Comparison of ENCODE assay signal across 8 cellular contexts in genomic region chr2:200810252-200810650, GRCh38.
DNase-seq lines count a peak whose midpoint lies in the region; ATAC-seq and TF ChIP-seq lines count a peak whose summit lies in the region.

No MANE protein-coding gene starts in this region.

- peak overlapping the region; percentile 96 for H3K27ac ChIP-seq in muscle layer of duodenum (ENCODE audit: low read length)

- H3K4me3 ChIP-seq in cardiac fibroblast (replicated peaks in 1 of 2; ENCODE audit: low read depth in 2 of 2, low read length in 2 of 2): peak overlapping the region; percentile 25 to 85
- peak overlapping the region; percentile 88 to 91 for H3K4me3 ChIP-seq in muscle layer of duodenum (ENCODE audit: low read depth in 1 of 2, low read length in 2 of 2)

- H3K36me3 ChIP-seq in muscle layer of duodenum (ENCODE audit: control insufficient read depth in 1 of 2, insufficient read depth in 2 of 2, low read length in 2 of 2): peaks cover 16 to 21% of the 10 kb centered on the region in 2 donors

- no peaks in the 10 kb centered on the region for H3K27me3 ChIP-seq in muscle layer of duodenum (ENCODE audit: low read depth, low read length)

- in situ Hi-C loops in KBM-7 (cut with MboI; ENCODE audit: low pct_unique_long_range_greater_than_20kb, low sequenced_read_pairs): no loop called here

- ATAC-seq in GM21447 (IDR thresholded peaks at IDR 0.05; ENCODE audit: unreplicated experiment) (no peak), HG02973 (IDR thresholded peaks at IDR 0.05; ENCODE audit: unreplicated experiment) (no peak), HG02884 (IDR thresholded peaks at IDR 0.05; ENCODE audit: unreplicated experiment) (no peak)

- DNase-seq in AG20443 (ENCODE audit: low spot score) (peak; percentile 66), KBM-7 (peak; percentile 65), cardiac fibroblast (ENCODE audit: low read depth in 2 of 2) (peak; percentile 83 to 88), amygdala (lab: John Stamatoyannopoulos, UW) (no peak)

- peaks cover 7 to 36% of the 10 kb centered on the region in 2 donors for H3K4me1 ChIP-seq in muscle layer of duodenum (ENCODE audit: control insufficient read depth in 1 of 2, insufficient read depth in 2 of 2, low read length in 2 of 2)

- no peak for TF ChIP-seq CTCF in cardiac fibroblast (IDR thresholded peaks at IDR 0.05; ENCODE audit: low read depth, low read length)

- H3K9me3 ChIP-seq in muscle layer of duodenum (ENCODE audit: control insufficient read depth in 1 of 2, low read length in 2 of 2): no peaks in the 10 kb centered on the region

Comparison
In these comparisons a context has a peak if more than half of its experiments do, and no peak if none do; other contexts are left out.
1. DNase-seq: peak in AG20443 (single experiment), KBM-7 (single experiment) and cardiac fibroblast (2 of 2); none in amygdala (0 of 56).